ENCODE assay signal across 1 cellular context in the genomic region with DNA sequence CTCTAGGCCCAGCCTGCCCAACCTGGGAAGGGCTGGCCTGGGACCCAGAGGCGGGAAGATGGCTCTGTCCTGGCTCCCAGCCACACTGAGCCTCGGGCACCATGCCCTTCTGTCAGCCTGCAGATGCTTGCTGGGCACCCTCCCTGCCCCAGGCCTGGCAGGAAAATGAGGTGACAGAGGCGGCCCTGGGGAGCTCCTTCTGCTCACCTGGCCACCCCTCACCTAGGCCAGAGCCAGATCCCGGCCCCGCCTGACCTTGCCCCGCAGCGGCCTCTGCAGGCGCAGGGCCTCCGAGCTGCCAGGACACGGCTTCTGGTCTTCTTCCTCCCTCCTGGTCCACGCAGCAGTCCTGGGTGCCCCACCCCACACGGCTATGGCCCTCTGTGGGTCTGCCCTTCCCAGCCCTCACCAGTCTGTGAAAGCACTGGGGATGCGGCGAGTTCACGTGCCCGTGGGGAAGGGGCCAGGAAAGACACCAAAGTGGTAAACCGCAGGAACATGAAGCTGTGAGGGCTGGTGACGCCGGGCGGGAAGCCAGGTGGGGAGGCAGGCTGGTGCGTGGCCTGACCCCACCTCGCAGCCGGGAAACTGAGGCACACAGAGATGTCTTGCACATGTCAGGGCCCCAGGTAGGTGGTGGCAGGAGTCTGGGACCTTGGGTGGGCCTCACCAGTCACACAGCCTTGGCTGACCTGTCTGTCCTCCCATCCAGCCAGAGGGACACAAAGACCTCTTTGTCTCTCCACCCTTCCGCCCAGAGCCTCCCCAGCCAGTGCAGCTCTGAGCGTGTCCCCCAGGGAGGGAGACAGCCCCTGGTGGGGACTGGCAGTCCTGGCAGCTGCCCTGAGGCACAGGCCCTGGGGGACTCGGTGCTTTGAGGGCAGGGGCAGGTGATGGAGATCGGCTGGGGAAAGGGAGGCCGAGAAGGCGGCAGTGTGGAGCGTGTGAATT.
TF ChIP-seq lines count a peak whose summit lies in the region.

No MANE protein-coding gene starts in this region.

TF ChIP-seq in GM23338, 12 proteins besides CTCF, POLR2A, EP300 and RAD21 (continued from another document):
- TF ChIP-seq, protein P1, sequence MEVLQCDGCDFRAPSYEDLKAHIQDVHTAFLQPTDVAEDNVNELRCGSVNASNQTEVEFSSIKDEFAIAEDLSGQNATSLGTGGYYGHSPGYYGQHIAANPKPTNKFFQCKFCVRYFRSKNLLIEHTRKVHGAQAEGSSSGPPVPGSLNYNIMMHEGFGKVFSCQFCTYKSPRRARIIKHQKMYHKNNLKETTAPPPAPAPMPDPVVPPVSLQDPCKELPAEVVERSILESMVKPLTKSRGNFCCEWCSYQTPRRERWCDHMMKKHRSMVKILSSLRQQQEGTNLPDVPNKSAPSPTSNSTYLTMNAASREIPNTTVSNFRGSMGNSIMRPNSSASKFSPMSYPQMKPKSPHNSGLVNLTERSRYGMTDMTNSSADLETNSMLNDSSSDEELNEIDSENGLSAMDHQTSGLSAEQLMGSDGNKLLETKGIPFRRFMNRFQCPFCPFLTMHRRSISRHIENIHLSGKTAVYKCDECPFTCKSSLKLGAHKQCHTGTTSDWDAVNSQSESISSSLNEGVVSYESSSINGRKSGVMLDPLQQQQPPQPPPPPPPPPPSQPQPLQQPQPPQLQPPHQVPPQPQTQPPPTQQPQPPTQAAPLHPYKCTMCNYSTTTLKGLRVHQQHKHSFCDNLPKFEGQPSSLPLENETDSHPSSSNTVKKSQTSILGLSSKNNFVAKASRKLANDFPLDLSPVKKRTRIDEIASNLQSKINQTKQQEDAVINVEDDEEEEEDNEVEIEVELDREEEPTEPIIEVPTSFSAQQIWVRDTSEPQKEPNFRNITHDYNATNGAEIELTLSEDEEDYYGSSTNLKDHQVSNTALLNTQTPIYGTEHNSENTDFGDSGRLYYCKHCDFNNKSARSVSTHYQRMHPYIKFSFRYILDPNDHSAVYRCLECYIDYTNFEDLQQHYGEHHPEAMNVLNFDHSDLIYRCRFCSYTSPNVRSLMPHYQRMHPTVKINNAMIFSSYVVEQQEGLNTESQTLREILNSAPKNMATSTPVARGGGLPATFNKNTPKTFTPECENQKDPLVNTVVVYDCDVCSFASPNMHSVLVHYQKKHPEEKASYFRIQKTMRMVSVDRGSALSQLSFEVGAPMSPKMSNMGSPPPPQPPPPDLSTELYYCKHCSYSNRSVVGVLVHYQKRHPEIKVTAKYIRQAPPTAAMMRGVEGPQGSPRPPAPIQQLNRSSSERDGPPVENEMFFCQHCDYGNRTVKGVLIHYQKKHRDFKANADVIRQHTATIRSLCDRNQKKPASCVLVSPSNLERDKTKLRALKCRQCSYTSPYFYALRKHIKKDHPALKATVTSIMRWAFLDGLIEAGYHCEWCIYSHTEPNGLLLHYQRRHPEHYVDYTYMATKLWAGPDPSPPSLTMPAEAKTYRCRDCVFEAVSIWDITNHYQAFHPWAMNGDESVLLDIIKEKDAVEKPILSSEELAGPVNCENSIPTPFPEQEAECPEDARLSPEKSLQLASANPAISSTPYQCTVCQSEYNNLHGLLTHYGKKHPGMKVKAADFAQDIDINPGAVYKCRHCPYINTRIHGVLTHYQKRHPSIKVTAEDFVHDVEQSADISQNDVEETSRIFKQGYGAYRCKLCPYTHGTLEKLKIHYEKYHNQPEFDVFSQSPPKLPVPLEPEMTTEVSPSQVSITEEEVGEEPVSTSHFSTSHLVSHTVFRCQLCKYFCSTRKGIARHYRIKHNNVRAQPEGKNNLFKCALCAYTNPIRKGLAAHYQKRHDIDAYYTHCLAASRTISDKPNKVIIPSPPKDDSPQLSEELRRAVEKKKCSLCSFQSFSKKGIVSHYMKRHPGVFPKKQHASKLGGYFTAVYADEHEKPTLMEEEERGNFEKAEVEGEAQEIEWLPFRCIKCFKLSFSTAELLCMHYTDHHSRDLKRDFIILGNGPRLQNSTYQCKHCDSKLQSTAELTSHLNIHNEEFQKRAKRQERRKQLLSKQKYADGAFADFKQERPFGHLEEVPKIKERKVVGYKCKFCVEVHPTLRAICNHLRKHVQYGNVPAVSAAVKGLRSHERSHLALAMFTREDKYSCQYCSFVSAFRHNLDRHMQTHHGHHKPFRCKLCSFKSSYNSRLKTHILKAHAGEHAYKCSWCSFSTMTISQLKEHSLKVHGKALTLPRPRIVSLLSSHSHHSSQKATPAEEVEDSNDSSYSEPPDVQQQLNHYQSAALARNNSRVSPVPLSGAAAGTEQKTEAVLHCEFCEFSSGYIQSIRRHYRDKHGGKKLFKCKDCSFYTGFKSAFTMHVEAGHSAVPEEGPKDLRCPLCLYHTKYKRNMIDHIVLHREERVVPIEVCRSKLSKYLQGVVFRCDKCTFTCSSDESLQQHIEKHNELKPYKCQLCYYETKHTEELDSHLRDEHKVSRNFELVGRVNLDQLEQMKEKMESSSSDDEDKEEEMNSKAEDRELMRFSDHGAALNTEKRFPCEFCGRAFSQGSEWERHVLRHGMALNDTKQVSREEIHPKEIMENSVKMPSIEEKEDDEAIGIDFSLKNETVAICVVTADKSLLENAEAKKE (CRISPR knock-in tag; IDR thresholded peaks at IDR 0.05): no peak
- TF ChIP-seq, protein P2, sequence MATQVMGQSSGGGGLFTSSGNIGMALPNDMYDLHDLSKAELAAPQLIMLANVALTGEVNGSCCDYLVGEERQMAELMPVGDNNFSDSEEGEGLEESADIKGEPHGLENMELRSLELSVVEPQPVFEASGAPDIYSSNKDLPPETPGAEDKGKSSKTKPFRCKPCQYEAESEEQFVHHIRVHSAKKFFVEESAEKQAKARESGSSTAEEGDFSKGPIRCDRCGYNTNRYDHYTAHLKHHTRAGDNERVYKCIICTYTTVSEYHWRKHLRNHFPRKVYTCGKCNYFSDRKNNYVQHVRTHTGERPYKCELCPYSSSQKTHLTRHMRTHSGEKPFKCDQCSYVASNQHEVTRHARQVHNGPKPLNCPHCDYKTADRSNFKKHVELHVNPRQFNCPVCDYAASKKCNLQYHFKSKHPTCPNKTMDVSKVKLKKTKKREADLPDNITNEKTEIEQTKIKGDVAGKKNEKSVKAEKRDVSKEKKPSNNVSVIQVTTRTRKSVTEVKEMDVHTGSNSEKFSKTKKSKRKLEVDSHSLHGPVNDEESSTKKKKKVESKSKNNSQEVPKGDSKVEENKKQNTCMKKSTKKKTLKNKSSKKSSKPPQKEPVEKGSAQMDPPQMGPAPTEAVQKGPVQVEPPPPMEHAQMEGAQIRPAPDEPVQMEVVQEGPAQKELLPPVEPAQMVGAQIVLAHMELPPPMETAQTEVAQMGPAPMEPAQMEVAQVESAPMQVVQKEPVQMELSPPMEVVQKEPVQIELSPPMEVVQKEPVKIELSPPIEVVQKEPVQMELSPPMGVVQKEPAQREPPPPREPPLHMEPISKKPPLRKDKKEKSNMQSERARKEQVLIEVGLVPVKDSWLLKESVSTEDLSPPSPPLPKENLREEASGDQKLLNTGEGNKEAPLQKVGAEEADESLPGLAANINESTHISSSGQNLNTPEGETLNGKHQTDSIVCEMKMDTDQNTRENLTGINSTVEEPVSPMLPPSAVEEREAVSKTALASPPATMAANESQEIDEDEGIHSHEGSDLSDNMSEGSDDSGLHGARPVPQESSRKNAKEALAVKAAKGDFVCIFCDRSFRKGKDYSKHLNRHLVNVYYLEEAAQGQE (IDR thresholded peaks at IDR 0.05; ENCODE audit: unreplicated experiment): no peak
- no peak for TF ChIP-seq ZNF331 (CRISPR knock-in tag; IDR thresholded peaks at IDR 0.05; ENCODE audit: low read depth)
- TF ChIP-seq CREB1 (CRISPR knock-in tag; IDR thresholded peaks at IDR 0.05; ENCODE audit: low read depth): no peak
- TF ChIP-seq JUNB (IDR thresholded peaks at IDR 0.05; ENCODE audit: unreplicated experiment): no peak
- no peak for TF ChIP-seq ZNF114 (CRISPR knock-in tag; IDR thresholded peaks at IDR 0.05)
- TF ChIP-seq EZH2phosphoT487 (IDR thresholded peaks at IDR 0.05; ENCODE audit: unreplicated experiment): no peak
- no peak for TF ChIP-seq NANOG (IDR thresholded peaks at IDR 0.05; ENCODE audit: borderline replicate concordance)
TF ChIP-seq in GM23338: peak in this region for 0.
